8 cellular contexts compared by ENCODE assay signal in the genomic region with DNA sequence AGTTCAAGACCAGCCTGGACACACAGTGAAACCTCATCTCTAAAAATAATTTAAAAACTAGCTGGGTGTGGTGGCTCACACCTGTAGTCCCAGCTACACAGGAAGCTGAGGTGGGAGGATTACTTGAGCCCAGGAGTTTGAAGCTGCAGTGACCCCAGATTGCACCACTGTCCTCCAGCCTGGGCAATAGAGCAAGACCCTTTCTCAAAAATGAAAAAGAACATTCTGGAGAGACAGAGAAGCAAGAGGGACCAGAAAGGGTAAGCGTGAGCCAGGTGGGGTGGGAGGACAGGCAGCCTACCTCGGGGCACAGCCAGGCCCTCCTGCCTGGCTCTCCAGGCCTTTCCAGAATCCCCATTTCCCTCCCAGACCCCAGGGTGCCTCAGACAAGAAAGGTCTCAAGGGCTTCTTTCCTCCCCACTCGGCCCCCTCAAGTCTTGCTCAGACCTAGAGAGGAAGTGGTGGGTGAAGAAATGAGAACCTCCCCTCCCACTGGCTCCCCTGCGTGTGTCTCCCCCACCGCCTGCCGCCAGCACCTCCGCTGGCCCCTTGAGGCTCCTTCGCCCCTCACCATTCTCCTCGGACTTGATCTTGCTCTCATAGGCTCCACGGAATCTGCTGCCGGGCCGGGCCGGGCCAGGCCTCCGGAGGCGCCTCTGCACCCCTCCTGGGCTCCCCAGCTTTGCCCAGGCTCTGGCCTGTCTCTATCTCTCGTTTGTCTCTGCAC. TPM values are rescaled to one million over a fixed set of nuclear protein-coding genes. Genes with fewer than 3 reads are reported as not detected.
DNase-seq lines count a peak whose midpoint lies in the region; ATAC-seq and TF ChIP-seq lines count a peak whose summit lies in the region.

No MANE protein-coding gene starts in this region.

- TF ChIP-seq POLR2A in vagina (IDR thresholded peaks at IDR 0.05) = no peak

- H3K4me1 ChIP-seq in effector memory CD4-positive, alpha-beta T cell (ENCODE audit: control insufficient read depth, insufficient read depth, low read length, poor library complexity, severe bottlenecking) = peaks cover 65% of the 10 kb centered on the region
- H3K4me1 ChIP-seq in vagina = no peaks in the 10 kb centered on the region

- intact Hi-C loops in vagina (cut with DNase I) = no loop called here

- H3K27ac ChIP-seq in effector memory CD4-positive, alpha-beta T cell (ENCODE audit: insufficient read depth, low read length, poor library complexity, severe bottlenecking) = peak overlapping the region; percentile 99
- no peak overlapping the region for H3K27ac ChIP-seq in vagina

- H3K27me3 ChIP-seq in effector memory CD4-positive, alpha-beta T cell (replicated peaks; ENCODE audit: control insufficient read depth, insufficient read depth, low read length, poor library complexity, severe bottlenecking) = no peaks in the 10 kb centered on the region
- no peaks in the 10 kb centered on the region for H3K27me3 ChIP-seq in vagina

- in situ Hi-C loops in GM13977 (cut with MboI; ENCODE audit: low pct_unique_long_range_greater_than_20kb, low sequenced_read_pairs, unreplicated experiment) = no loop called here

- ATAC-seq in HG02759 (IDR thresholded peaks at IDR 0.05; ENCODE audit: unreplicated experiment) = peak; percentile 55

- TF ChIP-seq CTCF in GM13977 (IDR thresholded peaks at IDR 0.05; ENCODE audit: extremely low read depth, insufficient read depth, missing control alignments) = no peak
- TF ChIP-seq CTCF in vagina (IDR thresholded peaks at IDR 0.05) = no peak

- H3K9me3 ChIP-seq in effector memory CD4-positive, alpha-beta T cell (ENCODE audit: control insufficient read depth, low read length) = no peaks in the 10 kb centered on the region
- H3K9me3 ChIP-seq in vagina = no peaks in the 10 kb centered on the region

- peaks cover 37% of the 10 kb centered on the region for H3K36me3 ChIP-seq in effector memory CD4-positive, alpha-beta T cell (ENCODE audit: control insufficient read depth, insufficient read depth, low read length)
- H3K36me3 ChIP-seq in vagina = no peaks in the 10 kb centered on the region

- DNase-seq in GM13977 (ENCODE audit: low spot score) (peak; percentile 79), T-helper 22 cell (ENCODE audit: low read depth) (peak; percentile 30), LoVo (ENCODE audit: low spot score) (no peak), vagina (ENCODE audit: extremely low spot score in 2 of 2) (no peak), putamen (ENCODE audit: low spot score) (no peak)
- peak in 2 of 3 donors; percentile 24 to 32 for DNase-seq in effector memory CD4-positive, alpha-beta T cell
- DNase-seq in stimulated activated CD4-positive, alpha-beta T cell treated with anti-CD3 and anti-CD28 coated beads, Interleukin-4, amount 100 ng/mL, for 24 hours = peak; percentile 59

- peak overlapping the region; percentile 86 for H3K4me3 ChIP-seq in effector memory CD4-positive, alpha-beta T cell (ENCODE audit: insufficient read depth, low read depth, low read length, poor library complexity, severe bottlenecking)
- peak overlapping the region in 1 of 2 donors; percentile 37 for H3K4me3 ChIP-seq in vagina

RNA-seq across cellular contexts. Expression of a gene that starts 0.5 kb away (rescaled TPM):
- 3.2 TPM for total RNA-seq in vagina

RNA-seq across cellular contexts. Expression of a gene that starts 32.8 kb away (rescaled TPM):
- not detected for total RNA-seq in vagina

RNA-seq across cellular contexts. Expression of a gene that starts 45.3 kb away (rescaled TPM):
- 18.9 TPM for total RNA-seq in vagina

Comparison
In these comparisons a context has a peak if more than half of its experiments do, and no peak if none do; other contexts are left out.
1. DNase-seq: peak in GM13977 (single experiment), T-helper 22 cell (single experiment), effector memory CD4-positive, alpha-beta T cell (2 of 3) and stimulated activated CD4-positive, alpha-beta T cell treated with anti-CD3 and anti-CD28 coated beads, Interleukin-4, amount 100 ng/mL, for 24 hours (single experiment); none in LoVo (single experiment), vagina (0 of 2) and putamen (single experiment).